ENCODE assay signal across 38 cellular contexts in genomic region chr6:167077241-167077932, GRCh38. TPM values are rescaled to one million over a fixed set of nuclear protein-coding genes. Genes with fewer than 3 reads are reported as not detected.
"Had no signal": no experiment of that assay in that cellular context is flagged by ENCODE, and none has a peak within 500 bp of the region (broad histone marks: within the 10 kb centered on the region; RNA-seq: fewer than 3 reads in every experiment).

No MANE protein-coding gene starts in this region.

- H3K27ac ChIP-seq: brain microvascular endothelial cell, coronary artery, lower lobe of right lung, neutrophil, ovary, thoracic aorta had no signal

- FAIRE-seq: astrocyte, endothelial cell of umbilical vein, kidney, small intestine, urothelium cell line had no signal

- H3K4me3 Mint-ChIP-seq: activated CD4-positive, alpha-beta memory T cell treated with anti-CD3 and anti-CD28 coated beads, Interleukin-2, amount 10 ng/mL, durations not matched to agents 7 days and 5 days; activated CD4-positive, alpha-beta T cell treated with anti-CD3 and anti-CD28 coated beads, Interleukin-2, amount 10 ng/mL, durations not matched to agents 7 days and 5 days; activated naive CD4-positive, alpha-beta T cell treated with anti-CD3 and anti-CD28 coated beads, Interleukin-2, amount 10 ng/mL, durations not matched to agents 7 days and 5 days; activated T-cell treated with anti-CD3 and anti-CD28 coated beads, Interleukin-2, amount 50 U/mL, for 24 hours; immature natural killer cell; naive thymus-derived CD8-positive, alpha-beta T cell; stimulated activated effector memory CD8-positive, alpha-beta T cell treated with anti-CD3 and anti-CD28 coated beads, Interleukin-12 subunit alpha, Interleukin-12 subunit beta, amount 100 ng/mL, for 72 hours; stimulated activated naive CD8-positive, alpha-beta T cell treated with anti-CD3 and anti-CD28 coated beads, Interleukin-15, Interleukin-2, amounts not matched to agents 100 ng/mL and 50 ng/mL, for 24 hours; T-helper 1 cell treated with Interleukin-12 subunit alpha and Interleukin-12 subunit beta and Interleukin-4 antibody, amounts not matched to agents 30 μg/mL and 1 μg/mL, for 36 hours had no signal

- H3K36me3 Mint-ChIP-seq: activated naive CD4-positive, alpha-beta T cell treated with anti-CD3 and anti-CD28 coated beads, Interleukin-2, amount 10 ng/mL, durations not matched to agents 7 days and 5 days; stimulated activated effector memory CD8-positive, alpha-beta T cell treated with anti-CD3 and anti-CD28 coated beads, Interleukin-12 subunit alpha, Interleukin-12 subunit beta, amount 100 ng/mL, for 72 hours had no signal

- H3K9me3 ChIP-seq: lower lobe of right lung, neutrophil, ovary, thoracic aorta had no signal

- DNase-seq: activated CD4-positive, alpha-beta memory T cell treated with anti-CD3 and anti-CD28 coated beads, Interleukin-2, amount 10 ng/mL, durations not matched to agents 7 days and 5 days; activated CD4-positive, alpha-beta T cell treated with anti-CD3 and anti-CD28 coated beads for 1 hour; activated CD4-positive, alpha-beta T cell treated with anti-CD3 and anti-CD28 coated beads, Interleukin-2, amount 10 ng/mL, durations not matched to agents 7 days and 5 days; activated CD8-positive, alpha-beta memory T cell treated with anti-CD3 and anti-CD28 coated beads, Interleukin-2, amount 50 U/mL, for 48 hours; activated gamma-delta T cell; activated naive CD4-positive, alpha-beta T cell treated with anti-CD3 and anti-CD28 coated beads, Interleukin-2, amount 10 ng/mL, durations not matched to agents 7 days and 5 days; activated T-cell treated with anti-CD3 and anti-CD28 coated beads, Interleukin-2, amount 50 U/mL, for 24 hours; amniotic stem cell; brain microvascular endothelial cell; head of caudate nucleus; hippocampal formation; immature natural killer cell; kidney; left colon; lower lobe of right lung; naive thymus-derived CD8-positive, alpha-beta T cell; ovary; small intestine; stimulated activated CD4-positive, alpha-beta T cell treated with anti-CD3 and anti-CD28 coated beads, Interleukin-4, amount 100 ng/mL, for 24 hours; SW 1271; T1000; trophoblast cell had no signal

- H3K4me1 Mint-ChIP-seq: activated naive CD4-positive, alpha-beta T cell treated with anti-CD3 and anti-CD28 coated beads, Interleukin-2, amount 10 ng/mL, durations not matched to agents 7 days and 5 days; immature natural killer cell had no signal

- H3K27me3 Mint-ChIP-seq: progenitor cell of endocrine pancreas had no signal

- H3K4me1 ChIP-seq: lower lobe of right lung had no signal

- H3K27me3 ChIP-seq: brain microvascular endothelial cell, neutrophil, ovary had no signal

- ATAC-seq: left colon; lower lobe of right lung; naive thymus-derived CD8-positive, alpha-beta T cell; sciatic nerve; stimulated activated effector memory CD8-positive, alpha-beta T cell treated with anti-CD3 and anti-CD28 coated beads, Interleukin-12 subunit alpha, Interleukin-12 subunit beta, amount 100 ng/mL, for 72 hours had no signal

- H3K27ac Mint-ChIP-seq: activated CD4-positive, alpha-beta memory T cell treated with anti-CD3 and anti-CD28 coated beads, Interleukin-2, amount 10 ng/mL, durations not matched to agents 7 days and 5 days; activated CD4-positive, alpha-beta T cell treated with anti-CD3 and anti-CD28 coated beads, Interleukin-2, amount 10 ng/mL, durations not matched to agents 7 days and 5 days; activated naive CD4-positive, alpha-beta T cell treated with anti-CD3 and anti-CD28 coated beads, Interleukin-2, amount 10 ng/mL, durations not matched to agents 7 days and 5 days; activated T-cell treated with anti-CD3 and anti-CD28 coated beads, Interleukin-2, amount 50 U/mL, for 24 hours; immature natural killer cell; naive thymus-derived CD8-positive, alpha-beta T cell; progenitor cell of endocrine pancreas; stimulated activated effector memory CD8-positive, alpha-beta T cell treated with anti-CD3 and anti-CD28 coated beads, Interleukin-12 subunit alpha, Interleukin-12 subunit beta, amount 100 ng/mL, for 72 hours; stimulated activated naive CD8-positive, alpha-beta T cell treated with anti-CD3 and anti-CD28 coated beads, Interleukin-15, Interleukin-2, amounts not matched to agents 100 ng/mL and 50 ng/mL, for 24 hours; T-helper 1 cell treated with Interleukin-12 subunit alpha and Interleukin-12 subunit beta and Interleukin-4 antibody, amounts not matched to agents 30 μg/mL and 1 μg/mL, for 36 hours had no signal

- H3K4me3 ChIP-seq: coronary artery, lower lobe of right lung, ovary, thoracic aorta had no signal

- H3K36me3 ChIP-seq: brain microvascular endothelial cell, lower lobe of right lung, neutrophil, ovary, thoracic aorta had no signal

RNA-seq across cellular contexts. Expression of gene CCR6, which starts 45.5 kb away (rescaled TPM):
- total RNA-seq: astrocyte, cardiac septum, cerebellum, endothelial cell of umbilical vein, fibroblast of lung, fibroblast of villous mesenchyme, ovary, progenitor cell of endocrine pancreas, renal cortical epithelial cell, sciatic nerve, thoracic aorta had no signal
- polyA plus RNA-seq: endothelial cell of umbilical vein, fibroblast of lung had no signal
